Comparison of ENCODE assay signal across 1 cellular context in genomic region chr3:27360113-27361078, GRCh38.
TF ChIP-seq lines count a peak whose summit lies in the region.

No MANE protein-coding gene starts in this region.

TF ChIP-seq in HepG2, 621 proteins besides CTCF, POLR2A, EP300 and RAD21 (continued from another document and continues in another):
- TF ChIP-seq, protein P1, sequence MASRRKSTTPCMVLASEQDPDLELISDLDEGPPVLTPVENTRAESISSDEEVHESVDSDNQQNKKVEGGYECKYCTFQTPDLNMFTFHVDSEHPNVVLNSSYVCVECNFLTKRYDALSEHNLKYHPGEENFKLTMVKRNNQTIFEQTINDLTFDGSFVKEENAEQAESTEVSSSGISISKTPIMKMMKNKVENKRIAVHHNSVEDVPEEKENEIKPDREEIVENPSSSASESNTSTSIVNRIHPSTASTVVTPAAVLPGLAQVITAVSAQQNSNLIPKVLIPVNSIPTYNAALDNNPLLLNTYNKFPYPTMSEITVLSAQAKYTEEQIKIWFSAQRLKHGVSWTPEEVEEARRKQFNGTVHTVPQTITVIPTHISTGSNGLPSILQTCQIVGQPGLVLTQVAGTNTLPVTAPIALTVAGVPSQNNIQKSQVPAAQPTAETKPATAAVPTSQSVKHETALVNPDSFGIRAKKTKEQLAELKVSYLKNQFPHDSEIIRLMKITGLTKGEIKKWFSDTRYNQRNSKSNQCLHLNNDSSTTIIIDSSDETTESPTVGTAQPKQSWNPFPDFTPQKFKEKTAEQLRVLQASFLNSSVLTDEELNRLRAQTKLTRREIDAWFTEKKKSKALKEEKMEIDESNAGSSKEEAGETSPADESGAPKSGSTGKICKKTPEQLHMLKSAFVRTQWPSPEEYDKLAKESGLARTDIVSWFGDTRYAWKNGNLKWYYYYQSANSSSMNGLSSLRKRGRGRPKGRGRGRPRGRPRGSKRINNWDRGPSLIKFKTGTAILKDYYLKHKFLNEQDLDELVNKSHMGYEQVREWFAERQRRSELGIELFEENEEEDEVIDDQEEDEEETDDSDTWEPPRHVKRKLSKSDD (CRISPR knock-in tag; IDR thresholded peaks at IDR 0.05; ENCODE audit: low read depth), result 0 out of 2 replicates have a peak, but pooled peaks have one; percentile 54
- no peak for TF ChIP-seq ZNF570 (CRISPR knock-in tag; IDR thresholded peaks at IDR 0.05; ENCODE audit: borderline replicate concordance)
- TF ChIP-seq PTBP1 (IDR thresholded peaks at IDR 0.05; ENCODE audit: low read depth, low read length, poor library complexity, severe bottlenecking), result no peak
- no peak for TF ChIP-seq DNMT1 (CRISPR knock-in tag; IDR thresholded peaks at IDR 0.05)
- TF ChIP-seq HHEX (CRISPR knock-in tag; IDR thresholded peaks at IDR 0.05), result peak; percentile 94
- TF ChIP-seq HES4 (CRISPR knock-in tag; IDR thresholded peaks at IDR 0.05; ENCODE audit: borderline replicate concordance), result no peak
- TF ChIP-seq ZSCAN9 (CRISPR knock-in tag; IDR thresholded peaks at IDR 0.05; ENCODE audit: borderline replicate concordance), result peak; percentile 96
- TF ChIP-seq SIN3A (IDR thresholded peaks at IDR 0.05; ENCODE audit: borderline replicate concordance, low read depth, low read length), result no peak
- peak; percentile 95; the same call in 1 of the 2 replicates for TF ChIP-seq RXRA (CRISPR knock-in tag; IDR thresholded peaks at IDR 0.05)
- TF ChIP-seq, protein P2, sequence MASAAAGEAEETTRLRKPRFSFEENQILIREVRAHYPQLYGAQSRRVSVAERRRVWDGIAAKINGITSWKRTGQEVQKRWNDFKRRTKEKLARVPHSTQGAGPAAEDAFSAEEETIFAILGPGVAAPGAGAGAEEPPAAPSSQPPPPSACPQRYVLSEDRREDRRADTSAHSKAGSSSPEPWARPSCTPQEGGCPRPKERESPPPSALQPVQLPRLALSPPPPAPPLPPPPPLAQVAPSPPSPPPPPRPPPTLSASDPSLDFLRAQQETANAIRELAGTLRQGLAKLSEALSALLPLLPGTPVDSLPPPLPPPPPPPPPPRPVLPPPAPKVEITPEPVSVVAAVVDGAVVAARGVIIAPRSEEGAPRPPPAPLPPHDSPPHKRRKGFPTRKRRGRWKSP (CRISPR knock-in tag; IDR thresholded peaks at IDR 0.05), result peak; percentile 77; the same call in 1 of the 2 replicates
- peak; percentile 18 for TF ChIP-seq CBX1 (IDR thresholded peaks at IDR 0.05; ENCODE audit: low read depth)
- TF ChIP-seq CEBPZ (IDR thresholded peaks at IDR 0.05; ENCODE audit: low read length), result no peak
- no peak for TF ChIP-seq GTF3A (CRISPR knock-in tag; conservative IDR thresholded peaks at IDR 0.05)
- 0 out of 2 replicates have a peak, but pooled peaks have one; percentile 49 for TF ChIP-seq RBFOX2 (IDR thresholded peaks at IDR 0.05; ENCODE audit: low read depth, low read length)
- no peak for TF ChIP-seq SRSF4 (IDR thresholded peaks at IDR 0.05; ENCODE audit: low read depth, low read length, poor library complexity, severe bottlenecking)
- TF ChIP-seq ZNF782 (CRISPR knock-in tag; IDR thresholded peaks at IDR 0.05; ENCODE audit: borderline replicate concordance), result no peak
- TF ChIP-seq TEAD3 (CRISPR knock-in tag; optimal IDR thresholded peaks at IDR 0.05; ENCODE audit: borderline replicate concordance), result peak; percentile 97
- TF ChIP-seq RFXAP (CRISPR knock-in tag; IDR thresholded peaks at IDR 0.05; ENCODE audit: borderline replicate concordance), result peak; percentile 93
- TF ChIP-seq ZNF841 (CRISPR knock-in tag; IDR thresholded peaks at IDR 0.05; ENCODE audit: borderline replicate concordance), result no peak
- TF ChIP-seq, protein P3, sequence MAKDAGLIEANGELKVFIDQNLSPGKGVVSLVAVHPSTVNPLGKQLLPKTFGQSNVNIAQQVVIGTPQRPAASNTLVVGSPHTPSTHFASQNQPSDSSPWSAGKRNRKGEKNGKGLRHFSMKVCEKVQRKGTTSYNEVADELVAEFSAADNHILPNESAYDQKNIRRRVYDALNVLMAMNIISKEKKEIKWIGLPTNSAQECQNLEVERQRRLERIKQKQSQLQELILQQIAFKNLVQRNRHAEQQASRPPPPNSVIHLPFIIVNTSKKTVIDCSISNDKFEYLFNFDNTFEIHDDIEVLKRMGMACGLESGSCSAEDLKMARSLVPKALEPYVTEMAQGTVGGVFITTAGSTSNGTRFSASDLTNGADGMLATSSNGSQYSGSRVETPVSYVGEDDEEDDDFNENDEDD (CRISPR knock-in tag; IDR thresholded peaks at IDR 0.05; ENCODE audit: borderline replicate concordance), result no peak; the same call in 1 of the 2 replicates
- peak; percentile 71 for TF ChIP-seq MAFF (IDR thresholded peaks at IDR 0.05; ENCODE audit: low read depth, low read length)
- TF ChIP-seq ZNF652 (CRISPR knock-in tag; IDR thresholded peaks at IDR 0.05; ENCODE audit: borderline replicate concordance, low read depth), result no peak; the same call in 1 of the 2 replicates
- no peak for TF ChIP-seq ZNF550 (CRISPR knock-in tag; IDR thresholded peaks at IDR 0.05; ENCODE audit: borderline replicate concordance)
- TF ChIP-seq ZNF747 (CRISPR knock-in tag; IDR thresholded peaks at IDR 0.05; ENCODE audit: borderline replicate concordance), result peak; percentile 73; the same call in 1 of the 2 replicates
- no peak for TF ChIP-seq ZNF768 (CRISPR knock-in tag; IDR thresholded peaks at IDR 0.05)
- peak; percentile 17; the same call in 1 of the 2 replicates for TF ChIP-seq ZFX (CRISPR knock-in tag; IDR thresholded peaks at IDR 0.05; ENCODE audit: low read depth)
- TF ChIP-seq ZNF121 (CRISPR knock-in tag; IDR thresholded peaks at IDR 0.05), result no peak
- no peak; the same call in 1 of the 2 replicates for TF ChIP-seq ZFP91 (CRISPR knock-in tag; IDR thresholded peaks at IDR 0.05; ENCODE audit: borderline replicate concordance)
- TF ChIP-seq SOX5 (CRISPR knock-in tag; IDR thresholded peaks at IDR 0.05; ENCODE audit: borderline replicate concordance), result peak; percentile 98
- TF ChIP-seq ZNF329 (CRISPR knock-in tag; IDR thresholded peaks at IDR 0.05; ENCODE audit: low read depth), result 0 out of 2 replicates have a peak, but pooled peaks have one; percentile 43
- TF ChIP-seq CHD2 (IDR thresholded peaks at IDR 0.05; ENCODE audit: low read depth, low read length), result no peak
- TF ChIP-seq, protein P4, sequence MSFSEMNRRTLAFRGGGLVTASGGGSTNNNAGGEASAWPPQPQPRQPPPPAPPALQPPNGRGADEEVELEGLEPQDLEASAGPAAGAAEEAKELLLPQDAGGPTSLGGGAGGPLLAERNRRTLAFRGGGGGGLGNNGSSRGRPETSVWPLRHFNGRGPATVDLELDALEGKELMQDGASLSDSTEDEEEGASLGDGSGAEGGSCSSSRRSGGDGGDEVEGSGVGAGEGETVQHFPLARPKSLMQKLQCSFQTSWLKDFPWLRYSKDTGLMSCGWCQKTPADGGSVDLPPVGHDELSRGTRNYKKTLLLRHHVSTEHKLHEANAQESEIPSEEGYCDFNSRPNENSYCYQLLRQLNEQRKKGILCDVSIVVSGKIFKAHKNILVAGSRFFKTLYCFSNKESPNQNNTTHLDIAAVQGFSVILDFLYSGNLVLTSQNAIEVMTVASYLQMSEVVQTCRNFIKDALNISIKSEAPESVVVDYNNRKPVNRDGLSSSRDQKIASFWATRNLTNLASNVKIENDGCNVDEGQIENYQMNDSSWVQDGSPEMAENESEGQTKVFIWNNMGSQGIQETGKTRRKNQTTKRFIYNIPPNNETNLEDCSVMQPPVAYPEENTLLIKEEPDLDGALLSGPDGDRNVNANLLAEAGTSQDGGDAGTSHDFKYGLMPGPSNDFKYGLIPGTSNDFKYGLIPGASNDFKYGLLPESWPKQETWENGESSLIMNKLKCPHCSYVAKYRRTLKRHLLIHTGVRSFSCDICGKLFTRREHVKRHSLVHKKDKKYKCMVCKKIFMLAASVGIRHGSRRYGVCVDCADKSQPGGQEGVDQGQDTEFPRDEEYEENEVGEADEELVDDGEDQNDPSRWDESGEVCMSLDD (CRISPR knock-in tag; IDR thresholded peaks at IDR 0.05; ENCODE audit: borderline replicate concordance), result peak; percentile 96
- peak; percentile 89 for TF ChIP-seq ASH2L (IDR thresholded peaks at IDR 0.05; ENCODE audit: insufficient read length, low read depth, low read length)
- TF ChIP-seq PHF8 (CRISPR knock-in tag; IDR thresholded peaks at IDR 0.05), result peak; percentile 46
- TF ChIP-seq ZFAT (CRISPR knock-in tag; conservative IDR thresholded peaks at IDR 0.05), result no peak
- no peak for TF ChIP-seq DMTF1 (CRISPR knock-in tag; IDR thresholded peaks at IDR 0.05)
- TF ChIP-seq ZNF572 (CRISPR knock-in tag; IDR thresholded peaks at IDR 0.05), result no peak
- TF ChIP-seq NR2F6 (IDR thresholded peaks at IDR 0.05), result peak; percentile 97
- peak; percentile 97 for TF ChIP-seq NR2F6 (CRISPR knock-in tag; IDR thresholded peaks at IDR 0.05)
- no peak for TF ChIP-seq RBAK (CRISPR knock-in tag; IDR thresholded peaks at IDR 0.05)
- TF ChIP-seq ZNF136 (CRISPR knock-in tag; IDR thresholded peaks at IDR 0.05; ENCODE audit: low read depth), result no peak
- no peak for TF ChIP-seq ZNF235 (CRISPR knock-in tag; IDR thresholded peaks at IDR 0.05; ENCODE audit: borderline replicate concordance)
- TF ChIP-seq IRF2 (CRISPR knock-in tag; IDR thresholded peaks at IDR 0.05), result peak; percentile 90
- no peak for TF ChIP-seq CC2D1A (CRISPR knock-in tag; IDR thresholded peaks at IDR 0.05)
- TF ChIP-seq, protein P5, sequence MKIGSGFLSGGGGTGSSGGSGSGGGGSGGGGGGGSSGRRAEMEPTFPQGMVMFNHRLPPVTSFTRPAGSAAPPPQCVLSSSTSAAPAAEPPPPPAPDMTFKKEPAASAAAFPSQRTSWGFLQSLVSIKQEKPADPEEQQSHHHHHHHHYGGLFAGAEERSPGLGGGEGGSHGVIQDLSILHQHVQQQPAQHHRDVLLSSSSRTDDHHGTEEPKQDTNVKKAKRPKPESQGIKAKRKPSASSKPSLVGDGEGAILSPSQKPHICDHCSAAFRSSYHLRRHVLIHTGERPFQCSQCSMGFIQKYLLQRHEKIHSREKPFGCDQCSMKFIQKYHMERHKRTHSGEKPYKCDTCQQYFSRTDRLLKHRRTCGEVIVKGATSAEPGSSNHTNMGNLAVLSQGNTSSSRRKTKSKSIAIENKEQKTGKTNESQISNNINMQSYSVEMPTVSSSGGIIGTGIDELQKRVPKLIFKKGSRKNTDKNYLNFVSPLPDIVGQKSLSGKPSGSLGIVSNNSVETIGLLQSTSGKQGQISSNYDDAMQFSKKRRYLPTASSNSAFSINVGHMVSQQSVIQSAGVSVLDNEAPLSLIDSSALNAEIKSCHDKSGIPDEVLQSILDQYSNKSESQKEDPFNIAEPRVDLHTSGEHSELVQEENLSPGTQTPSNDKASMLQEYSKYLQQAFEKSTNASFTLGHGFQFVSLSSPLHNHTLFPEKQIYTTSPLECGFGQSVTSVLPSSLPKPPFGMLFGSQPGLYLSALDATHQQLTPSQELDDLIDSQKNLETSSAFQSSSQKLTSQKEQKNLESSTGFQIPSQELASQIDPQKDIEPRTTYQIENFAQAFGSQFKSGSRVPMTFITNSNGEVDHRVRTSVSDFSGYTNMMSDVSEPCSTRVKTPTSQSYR (CRISPR knock-in tag; IDR thresholded peaks at IDR 0.05; ENCODE audit: borderline replicate concordance), result peak; percentile 78; the same call in 1 of the 2 replicates
